In genomic region chr16:27273670-27274522, GRCh38 we compare ENCODE assay signal across 12 cellular contexts. TPM values are rescaled to one million over a fixed set of nuclear protein-coding genes. Genes with fewer than 3 reads are reported as not detected.
DNase-seq lines count a peak whose midpoint lies in the region; ATAC-seq and TF ChIP-seq lines count a peak whose summit lies in the region.
"Had no signal": no experiment of that assay in that cellular context is flagged by ENCODE, and none has a peak within 500 bp of the region (broad histone marks: within the 10 kb centered on the region; RNA-seq: fewer than 3 reads in every experiment).

No MANE protein-coding gene starts in this region.

- 65% methylated on average over 7 of the region's 8 CpGs for WGBS in mesenchymal stem cell
- WGBS in upper lobe of left lung, 2 donors = 85 to 87% methylated on average over 8 of the region's 8 CpGs

- no peak for TF ChIP-seq EP300 in upper lobe of left lung (IDR thresholded peaks at IDR 0.05)

- H4K91ac ChIP-seq in mesenchymal stem cell (ENCODE audit: low read length) = no peak overlapping the region

- no peaks in the 10 kb centered on the region for H3K27me3 ChIP-seq in CD4-positive, CD25-positive, alpha-beta regulatory T cell (ENCODE audit: control insufficient read depth, insufficient read depth, low read length)
- no peaks in the 10 kb centered on the region for H3K27me3 ChIP-seq in mesenchymal stem cell (ENCODE audit: control insufficient read depth in 1 of 2, insufficient read depth in 1 of 2, low read length in 2 of 2)
- H3K27me3 ChIP-seq in upper lobe of left lung = no peaks in the 10 kb centered on the region
- H3K27me3 ChIP-seq: dorsolateral prefrontal cortex had no signal

- H3K9me3 ChIP-seq in CD4-positive, CD25-positive, alpha-beta regulatory T cell (ENCODE audit: control insufficient read depth in 2 of 2, low read length in 2 of 2) = no peaks in the 10 kb centered on the region
- H3K9me3 ChIP-seq in mesenchymal stem cell (ENCODE audit: control insufficient read depth, low read length) (no peaks in the 10 kb centered on the region), upper lobe of left lung (no peaks in the 10 kb centered on the region)
- H3K9me3 ChIP-seq: HAP-1 had no signal

- ATAC-seq in CD4-positive, CD25-positive, alpha-beta regulatory T cell (ENCODE audit: low read depth in 2 of 2) = peak; percentile 48 to 57
- peak; percentile 62 for ATAC-seq in HG03378 (IDR thresholded peaks at IDR 0.05; ENCODE audit: unreplicated experiment)
- ATAC-seq in HG02571 (IDR thresholded peaks at IDR 0.05; ENCODE audit: unreplicated experiment) = no peak
- no peak for ATAC-seq in upper lobe of left lung (ENCODE audit: low FRiP score in 2 of 2)

- no peak overlapping the region for H3K14ac ChIP-seq in mesenchymal stem cell (ENCODE audit: low read length in 2 of 2)

- H2BK15ac ChIP-seq in mesenchymal stem cell (ENCODE audit: low read depth, poor library complexity, severe bottlenecking) = no peak overlapping the region

- H3K4me3 ChIP-seq in CD4-positive, CD25-positive, alpha-beta regulatory T cell (ENCODE audit: low read depth, low read length) = peak overlapping the region; percentile 26
- H3K4me3 ChIP-seq in mesenchymal stem cell (ENCODE audit: insufficient read depth in 1 of 2, low read depth in 1 of 2, low read length in 2 of 2) (no peak overlapping the region), upper lobe of left lung (no peak overlapping the region)
- H3K4me3 ChIP-seq: dorsolateral prefrontal cortex, HAP-1 had no signal

- no peak overlapping the region for H2BK5ac ChIP-seq in mesenchymal stem cell (ENCODE audit: low read depth, low read length, poor library complexity, severe bottlenecking)

- H3K4me1 ChIP-seq in CD4-positive, CD25-positive, alpha-beta regulatory T cell (ENCODE audit: control insufficient read depth, insufficient read depth, low read length, poor library complexity, severe bottlenecking) = peaks cover 4% of the 10 kb centered on the region
- H3K4me1 ChIP-seq in mesenchymal stem cell (ENCODE audit: control insufficient read depth, insufficient read depth, low read depth, low read length) = peaks cover 7% of the 10 kb centered on the region
- H3K4me1 ChIP-seq in upper lobe of left lung = peaks cover 3 to 6% (median 6%) of the 10 kb centered on the region in 4 donors
- H3K4me1 ChIP-seq: HAP-1 had no signal

- H3K23ac ChIP-seq in mesenchymal stem cell (ENCODE audit: low read length in 2 of 2) = no peak overlapping the region

- peak in 2 of 3 donors; percentile 28 to 67 for DNase-seq in CD4-positive, CD25-positive, alpha-beta regulatory T cell
- DNase-seq in activated T-cell treated with anti-CD3 and anti-CD28 coated beads, Interleukin-2, amount 50 U/mL, for 48 hours = peak; percentile 69 to 72
- DNase-seq in mesenchymal stem cell (peak; percentile 41), upper lobe of left lung (no peak), iPS-NIHi7 (ENCODE audit: extremely low spot score) (no peak), OCI-M1 (lab: John Stamatoyannopoulos, UW) (no peak)
- DNase-seq: dorsolateral prefrontal cortex, GF-D8, NCI-H1092 had no signal

- peaks cover 0 to 3% (median 0%) of the 10 kb centered on the region in 7 donors for H3K9me3 Mint-ChIP-seq in CD4-positive, CD25-positive, alpha-beta regulatory T cell

- H3K4me3 Mint-ChIP-seq in CD4-positive, CD25-positive, alpha-beta regulatory T cell = peak overlapping the region; percentile 52 to 74 (median 64)

- TF ChIP-seq CTCF in upper lobe of left lung (IDR thresholded peaks at IDR 0.05) = no peak

- H3K4ac ChIP-seq in mesenchymal stem cell (ENCODE audit: low read depth in 1 of 2, low read length in 2 of 2) = no peak overlapping the region

- no peak overlapping the region for H3K27ac ChIP-seq in CD4-positive, CD25-positive, alpha-beta regulatory T cell (ENCODE audit: insufficient read depth, low read length, poor library complexity, severe bottlenecking)
- H3K27ac ChIP-seq in mesenchymal stem cell (ENCODE audit: low read length, poor library complexity, severe bottlenecking) (peak overlapping the region; percentile 41), upper lobe of left lung (no peak overlapping the region)
- H3K27ac ChIP-seq: dorsolateral prefrontal cortex had no signal

- peaks cover 2% of the 10 kb centered on the region for H3K79me1 ChIP-seq in mesenchymal stem cell (replicated peaks; ENCODE audit: low read length, poor library complexity, severe bottlenecking)

- no peaks in the 10 kb centered on the region for H3K36me3 ChIP-seq in CD4-positive, CD25-positive, alpha-beta regulatory T cell (ENCODE audit: control insufficient read depth, insufficient read depth, low read length)
- H3K36me3 ChIP-seq in mesenchymal stem cell (ENCODE audit: control insufficient read depth in 1 of 2, insufficient read depth in 2 of 2, low read depth in 1 of 2, low read length in 2 of 2) (no peaks in the 10 kb centered on the region), upper lobe of left lung (no peaks in the 10 kb centered on the region)
- H3K36me3 ChIP-seq: HAP-1 had no signal

- H3K9ac ChIP-seq in mesenchymal stem cell (ENCODE audit: low read length) = peak overlapping the region; percentile 60

- H3K27ac Mint-ChIP-seq in CD4-positive, CD25-positive, alpha-beta regulatory T cell = peak overlapping the region; percentile 45 to 87 (median 49)

- H2BK12ac ChIP-seq in mesenchymal stem cell (ENCODE audit: low read length in 2 of 2) = no peak overlapping the region

- no peak overlapping the region for H2AFZ ChIP-seq in mesenchymal stem cell (ENCODE audit: low read depth, low read length)

- no peak overlapping the region for H2BK120ac ChIP-seq in mesenchymal stem cell (ENCODE audit: low read depth, low read length)

- H3K4me2 ChIP-seq in mesenchymal stem cell (ENCODE audit: low read length, poor library complexity, severe bottlenecking) = no peak overlapping the region

- no peak overlapping the region for H4K8ac ChIP-seq in mesenchymal stem cell (ENCODE audit: low read length)

- H3K4me1 Mint-ChIP-seq in CD4-positive, CD25-positive, alpha-beta regulatory T cell = peaks cover 6 to 32% (median 18%) of the 10 kb centered on the region in 4 donors

- no peak for TF ChIP-seq POLR2A in upper lobe of left lung (IDR thresholded peaks at IDR 0.05)

- peaks cover 32% of the 10 kb centered on the region for H3K27me3 Mint-ChIP-seq in CD4-positive, CD25-positive, alpha-beta regulatory T cell

- no peak overlapping the region for H3K18ac ChIP-seq in mesenchymal stem cell (ENCODE audit: low read depth in 1 of 2, low read length in 2 of 2)

- H2AK5ac ChIP-seq in mesenchymal stem cell (ENCODE audit: low read length, severe bottlenecking) = no peak overlapping the region

- H3K36me3 Mint-ChIP-seq in CD4-positive, CD25-positive, alpha-beta regulatory T cell = no peaks in the 10 kb centered on the region

RNA-seq across cellular contexts. Expression of gene NSMCE1, which starts 5.3 kb away (rescaled TPM):
- total RNA-seq in CD4-positive, CD25-positive, alpha-beta regulatory T cell = 40.0 TPM
- polyA plus RNA-seq in CD4-positive, CD25-positive, alpha-beta regulatory T cell = 100 to 1,000 TPM; 128 to 156 (median 138) TPM
- 52.8 TPM for polyA plus RNA-seq in mesenchymal stem cell (2013, experiment 1 of 2)
- 54.6 TPM for polyA plus RNA-seq in mesenchymal stem cell (2013, experiment 2 of 2)
- 10 to 100 TPM; 14.7 to 50.6 (median 31.0) TPM for total RNA-seq in upper lobe of left lung

RNA-seq across cellular contexts. Expression of gene IL4R, which starts 39.9 kb away (rescaled TPM):
- total RNA-seq in CD4-positive, CD25-positive, alpha-beta regulatory T cell = 160 TPM
- 10 to 100 TPM; 21.2 to 32.4 (median 25.8) TPM for polyA plus RNA-seq in CD4-positive, CD25-positive, alpha-beta regulatory T cell
- 79.3 TPM for polyA plus RNA-seq in mesenchymal stem cell (2013, experiment 1 of 2)
- 85.4 TPM for polyA plus RNA-seq in mesenchymal stem cell (2013, experiment 2 of 2)
- 100 to 1,000 TPM in 5 of 6 donors, 10 to 100 TPM in 1; 87.0 to 202 (median 153) TPM for total RNA-seq in upper lobe of left lung

Comparison
In these comparisons a context has a peak if more than half of its experiments do, and no peak if none do; other contexts are left out.
1. ATAC-seq: peak in CD4-positive, CD25-positive, alpha-beta regulatory T cell (2 of 2) and HG03378 (single experiment); none in HG02571 (single experiment) and upper lobe of left lung (0 of 2).
2. DNase-seq: peak in CD4-positive, CD25-positive, alpha-beta regulatory T cell (2 of 3), activated T-cell treated with anti-CD3 and anti-CD28 coated beads, Interleukin-2, amount 50 U/mL, for 48 hours (2 of 2) and mesenchymal stem cell (single experiment); none in upper lobe of left lung (0 of 2), iPS-NIHi7 (single experiment) and OCI-M1 (single experiment).